ENCODE assay signal across 1 cellular context in genomic region chr6:33988121-33989015, GRCh38.
A peak's percentile ranks its signal among the peaks of the same experiment; 100 is the strongest.
TF ChIP-seq lines count a peak whose summit lies in the region.

No MANE protein-coding gene starts in this region.

TF ChIP-seq in HepG2, 621 proteins besides CTCF, POLR2A, EP300 and RAD21 (continued from another document and continues in another):
- peak; percentile 72 for TF ChIP-seq ZNF574 (CRISPR knock-in tag; IDR thresholded peaks at IDR 0.05)
- TF ChIP-seq MIXL1 (CRISPR knock-in tag; IDR thresholded peaks at IDR 0.05): peak; percentile 95
- TF ChIP-seq ZNF543 (CRISPR knock-in tag; IDR thresholded peaks at IDR 0.05): peak; percentile 85
- no peak for TF ChIP-seq ZNF549 (CRISPR knock-in tag; IDR thresholded peaks at IDR 0.05)
- TF ChIP-seq ZNF460 (CRISPR knock-in tag; IDR thresholded peaks at IDR 0.05; ENCODE audit: borderline replicate concordance): no peak
- TF ChIP-seq ZNF18 (CRISPR knock-in tag; IDR thresholded peaks at IDR 0.05; ENCODE audit: insufficient replicate concordance): no peak
- TF ChIP-seq REL (CRISPR knock-in tag; conservative IDR thresholded peaks at IDR 0.05): no peak
- no peak for TF ChIP-seq RFX3 (CRISPR knock-in tag; IDR thresholded peaks at IDR 0.05)
- TF ChIP-seq CHCHD3 (CRISPR knock-in tag; IDR thresholded peaks at IDR 0.05): no peak; the same call in 1 of the 2 replicates
- peak; percentile 92; the same call in 1 of the 2 replicates for TF ChIP-seq THAP7 (CRISPR knock-in tag; IDR thresholded peaks at IDR 0.05)
- TF ChIP-seq MAZ (IDR thresholded peaks at IDR 0.05; ENCODE audit: borderline replicate concordance, low read depth, low read length): 0 out of 2 replicates have a peak, but pooled peaks have one; percentile 60
- TF ChIP-seq MAZ (CRISPR knock-in tag; IDR thresholded peaks at IDR 0.05; ENCODE audit: low read depth): peak; percentile 66; the same call in 1 of the 2 replicates
- TF ChIP-seq POLR2AphosphoS2 (IDR thresholded peaks at IDR 0.05; ENCODE audit: low read depth, low read length): no peak
- peak; percentile 33; the same call in 1 of the 2 replicates for TF ChIP-seq SRY (CRISPR knock-in tag; IDR thresholded peaks at IDR 0.05)
- 0 out of 2 replicates have a peak, but pooled peaks have one; percentile 65 for TF ChIP-seq KMT2B (CRISPR knock-in tag; IDR thresholded peaks at IDR 0.05)
- TF ChIP-seq PPARG (CRISPR knock-in tag; conservative IDR thresholded peaks at IDR 0.05): peak; percentile 88
- TF ChIP-seq ARNT2 (CRISPR knock-in tag; IDR thresholded peaks at IDR 0.05; ENCODE audit: low read depth): peak; percentile 93
- TF ChIP-seq HMGXB3 (CRISPR knock-in tag; IDR thresholded peaks at IDR 0.05; ENCODE audit: borderline replicate concordance): peak; percentile 90
- peak; percentile 99 for TF ChIP-seq MEIS2 (CRISPR knock-in tag; IDR thresholded peaks at IDR 0.05)
- no peak for TF ChIP-seq GRHL1 (CRISPR knock-in tag; conservative IDR thresholded peaks at IDR 0.05)
- 0 out of 2 replicates have a peak, but pooled peaks have one; percentile 36 for TF ChIP-seq LCORL (IDR thresholded peaks at IDR 0.05)
- TF ChIP-seq LCORL (CRISPR knock-in tag; IDR thresholded peaks at IDR 0.05): peak; percentile 96
- TF ChIP-seq ZNF788 (CRISPR knock-in tag; IDR thresholded peaks at IDR 0.05; ENCODE audit: borderline replicate concordance): peak; percentile 92; the same call in 1 of the 2 replicates
- TF ChIP-seq ZNF556 (CRISPR knock-in tag; IDR thresholded peaks at IDR 0.05; ENCODE audit: borderline replicate concordance): peak; percentile 99
- peak; percentile 95 for TF ChIP-seq HDAC1 (CRISPR knock-in tag; IDR thresholded peaks at IDR 0.05)
- peak; percentile 89 for TF ChIP-seq ZNF792 (CRISPR knock-in tag; IDR thresholded peaks at IDR 0.05)
- no peak for TF ChIP-seq SNRNP70 (IDR thresholded peaks at IDR 0.05; ENCODE audit: low read depth, low read length)
- no peak for TF ChIP-seq POLR2AphosphoS5 (IDR thresholded peaks at IDR 0.05; ENCODE audit: low read depth, low read length)
- peak; percentile 99 for TF ChIP-seq ZNF703 (CRISPR knock-in tag; IDR thresholded peaks at IDR 0.05; ENCODE audit: borderline replicate concordance)
- no peak for TF ChIP-seq ZNF407 (CRISPR knock-in tag; IDR thresholded peaks at IDR 0.05; ENCODE audit: not compliant biosample characterization)
- TF ChIP-seq THAP9 (CRISPR knock-in tag; IDR thresholded peaks at IDR 0.05; ENCODE audit: borderline replicate concordance): no peak
- TF ChIP-seq EHMT2 (IDR thresholded peaks at IDR 0.05; ENCODE audit: borderline replicate concordance, low read depth, low read length): no peak
- TF ChIP-seq EEA1 (CRISPR knock-in tag; IDR thresholded peaks at IDR 0.05; ENCODE audit: borderline replicate concordance): no peak
- no peak for TF ChIP-seq BRD4 (CRISPR knock-in tag; IDR thresholded peaks at IDR 0.05)
- no peak for TF ChIP-seq ZSCAN22 (CRISPR knock-in tag; IDR thresholded peaks at IDR 0.05)
- TF ChIP-seq ETV5 (CRISPR knock-in tag; IDR thresholded peaks at IDR 0.05; ENCODE audit: borderline replicate concordance): peak; percentile 88; the same call in 1 of the 2 replicates
- TF ChIP-seq NFKB2 (CRISPR knock-in tag; IDR thresholded peaks at IDR 0.05; ENCODE audit: borderline replicate concordance): no peak
- peak; percentile 89 for TF ChIP-seq ARNTL (CRISPR knock-in tag; IDR thresholded peaks at IDR 0.05)
- no peak for TF ChIP-seq PRMT3 (CRISPR knock-in tag; IDR thresholded peaks at IDR 0.05; ENCODE audit: borderline replicate concordance, low read depth)
